In the genomic region with DNA sequence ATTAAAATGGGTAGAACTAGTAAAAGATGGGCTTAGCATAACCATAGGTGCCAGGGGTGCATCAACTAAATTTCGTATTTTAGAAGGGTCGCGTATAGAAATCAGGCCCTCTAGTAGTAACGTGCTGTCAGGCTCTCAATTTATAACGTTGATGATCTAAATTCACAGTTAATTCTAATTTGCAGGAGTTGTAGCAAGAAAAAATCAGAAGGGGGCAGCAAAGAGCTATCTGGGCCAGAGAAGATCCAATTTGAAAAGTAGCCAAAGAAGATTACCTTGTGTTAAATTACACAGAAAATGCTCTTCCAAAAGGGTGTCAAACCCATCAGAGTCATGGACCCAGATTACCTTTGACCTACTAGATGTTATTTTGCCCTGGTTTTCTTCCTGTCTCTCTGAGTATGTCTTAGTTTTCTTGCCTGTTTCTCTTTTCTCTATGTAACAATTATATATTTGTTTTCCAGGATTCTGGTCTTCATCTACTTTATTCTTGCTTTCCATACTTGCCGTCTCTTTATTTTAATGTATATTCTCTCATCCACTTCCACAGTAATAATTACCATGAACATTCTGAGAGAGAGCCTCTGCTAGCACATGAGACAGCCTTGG, we compare ENCODE assay signal across 8 cellular contexts.
A peak's percentile ranks its signal among the peaks of the same experiment; 100 is the strongest.
DNase-seq lines count a peak whose midpoint lies in the region; ATAC-seq and TF ChIP-seq lines count a peak whose summit lies in the region.

No MANE protein-coding gene starts in this region.

- H3K4me3 ChIP-seq in Loucy (ENCODE audit: low read length, poor library complexity, severe bottlenecking) (no peak overlapping the region), stomach (no peak overlapping the region)

- TF ChIP-seq CTCF in Loucy (conservative IDR thresholded peaks at IDR 0.05; ENCODE audit: low read length): peak; percentile 82
- peak; percentile 83 for TF ChIP-seq CTCF in RWPE1 (conservative IDR thresholded peaks at IDR 0.05; ENCODE audit: low read depth)
- peak; percentile 82 for TF ChIP-seq CTCF in foreskin keratinocyte (conservative IDR thresholded peaks at IDR 0.05)
- TF ChIP-seq CTCF in stomach (IDR thresholded peaks at IDR 0.05): peak in 5 of 7 experiments; percentile 35 to 61 (median 57)

- no peaks in the 10 kb centered on the region for H3K79me2 ChIP-seq in Loucy (ENCODE audit: insufficient read depth, low read length)

- POLR2A ChIA-PET in RWPE1 (lab: Yijun Ruan, JAX; ENCODE audit: low non-redundant PET): no interaction called here

- 11 to 16% (median 14%) methylated on average over 6 of the region's 6 CpGs for WGBS in stomach, 5 donors

- H3K9me3 ChIP-seq in Loucy (ENCODE audit: insufficient read depth, low read depth, low read length): no peaks in the 10 kb centered on the region
- no peaks in the 10 kb centered on the region for H3K9me3 ChIP-seq in stomach

- H3K27ac ChIP-seq in RWPE1 (no peak overlapping the region), foreskin keratinocyte (no peak overlapping the region), stomach (no peak overlapping the region)

- H3K27me3 ChIP-seq in Loucy (ENCODE audit: insufficient read depth, low read length, poor library complexity, severe bottlenecking) (no peaks in the 10 kb centered on the region), foreskin keratinocyte (no peaks in the 10 kb centered on the region), stomach (no peaks in the 10 kb centered on the region)

- H3K4me2 ChIP-seq in Loucy (ENCODE audit: low read depth, low read length, poor library complexity, severe bottlenecking): no peak overlapping the region

- H2AFZ ChIP-seq in Loucy (ENCODE audit: low read length): no peak overlapping the region

- DNase-seq in DMS 273 (lab: John Stamatoyannopoulos, UW; ENCODE audit: unreplicated experiment) (peak; percentile 55), RWPE1 (ENCODE audit: low spot score) (peak; percentile 11), foreskin keratinocyte (peak in 1 of 2 donors; percentile 7), stomach (no peak), DMS79 treated with DMSO at 0.1 percent for 48 hours (lab: John Stamatoyannopoulos, UW) (no peak)

- CTCF ChIA-PET in RWPE1 (lab: Yijun Ruan, JAX): interaction anchor here (0.8 to 1.0 kb wide), 3 partner anchors 661 to 998 kb away, joined by 3 read pairs; no protein-coding TSS in a partner anchor

- H3K4me1 ChIP-seq in Loucy (ENCODE audit: insufficient read depth, low read length, poor library complexity, severe bottlenecking): no peaks in the 10 kb centered on the region
- no peaks in the 10 kb centered on the region for H3K4me1 ChIP-seq in foreskin keratinocyte
- H3K4me1 ChIP-seq in stomach: no peaks in the 10 kb centered on the region

- no peaks in the 10 kb centered on the region for H3F3A ChIP-seq in Loucy (ENCODE audit: low read depth)

- H4K20me1 ChIP-seq in Loucy (ENCODE audit: insufficient read depth, low read length, poor library complexity, severe bottlenecking): no peaks in the 10 kb centered on the region

- no peak for TF ChIP-seq POLR2A in stomach (IDR thresholded peaks at IDR 0.05)

- H3K36me3 ChIP-seq in Loucy (ENCODE audit: insufficient read depth, low read length) (no peaks in the 10 kb centered on the region), stomach (no peaks in the 10 kb centered on the region)

- peak; percentile 49 for ATAC-seq in GM19468 (IDR thresholded peaks at IDR 0.05; ENCODE audit: extremely low read depth, unreplicated experiment)
- no peak for ATAC-seq in foreskin keratinocyte
- no peak for ATAC-seq in GM18520 (IDR thresholded peaks at IDR 0.05; ENCODE audit: unreplicated experiment)

- no peaks in the 10 kb centered on the region for H3K9me2 ChIP-seq in Loucy (replicated peaks; ENCODE audit: low read depth, low read length)

- H3K9ac ChIP-seq in Loucy (ENCODE audit: low read depth, low read length, poor library complexity, severe bottlenecking): no peak overlapping the region

- intact Hi-C loops in stomach (cut with DNase I; ENCODE audit: low total_unique reads): loop anchor here (5.0 kb wide), 1 partner anchor 1017 kb away; no protein-coding TSS in a partner anchor

- TF ChIP-seq EP300 in stomach (IDR thresholded peaks at IDR 0.05): no peak

Comparison
In these comparisons a context has a peak if more than half of its experiments do, and no peak if none do; other contexts are left out.
1. DNase-seq: peak in DMS 273 (single experiment) and RWPE1 (single experiment); none in stomach (single experiment) and DMS79 treated with DMSO at 0.1 percent for 48 hours (single experiment).
2. Peak in every context shown above with its lines, with median percentiles within 50 percentile points of each other: CTCF ChIP-seq.